ENCODE assay signal across 8 cellular contexts in genomic region chr20:50510706-50511401, GRCh38. TPM values are rescaled to one million over a fixed set of nuclear protein-coding genes. Genes with fewer than 3 reads are reported as not detected.
DNase-seq lines count a peak whose midpoint lies in the region; ATAC-seq, FAIRE-seq and TF ChIP-seq lines count a peak whose summit lies in the region.

No MANE protein-coding gene starts in this region.

- no peaks in the 10 kb centered on the region for H3K27me3 Mint-ChIP-seq in activated CD4-positive, alpha-beta memory T cell treated with anti-CD3 and anti-CD28 coated beads, Interleukin-2, amount 10 ng/mL, durations not matched to agents 7 days and 5 days

- peak overlapping the region; percentile 81 for H3K27ac Mint-ChIP-seq in activated CD4-positive, alpha-beta memory T cell treated with anti-CD3 and anti-CD28 coated beads, Interleukin-2, amount 10 ng/mL, durations not matched to agents 7 days and 5 days

- peak overlapping the region; percentile 83 for H3K4me3 ChIP-seq in BLaER1
- peak overlapping the region; percentile 93 for H3K4me3 ChIP-seq in fibroblast of the aortic adventitia (ENCODE audit: low read depth, low read length)
- peak overlapping the region; percentile 83 for H3K4me3 ChIP-seq in parathyroid adenoma (ENCODE audit: low read depth, low read length)

- TF ChIP-seq CTCF in fibroblast of the aortic adventitia (IDR thresholded peaks at IDR 0.05; ENCODE audit: insufficient read depth, low read length) (no peak), parathyroid adenoma (IDR thresholded peaks at IDR 0.05) (no peak)

- H3K4me1 Mint-ChIP-seq in activated CD4-positive, alpha-beta memory T cell treated with anti-CD3 and anti-CD28 coated beads, Interleukin-2, amount 10 ng/mL, durations not matched to agents 7 days and 5 days = peaks cover 48% of the 10 kb centered on the region

- H3K9me3 Mint-ChIP-seq in activated CD4-positive, alpha-beta memory T cell treated with anti-CD3 and anti-CD28 coated beads, Interleukin-2, amount 10 ng/mL, durations not matched to agents 7 days and 5 days = no peaks in the 10 kb centered on the region

- H3K36me3 ChIP-seq in BLaER1 (peaks cover 15% of the 10 kb centered on the region), parathyroid adenoma (ENCODE audit: control insufficient read depth, insufficient read depth, low read length) (no peaks in the 10 kb centered on the region)

- H2AFZ ChIP-seq in parathyroid adenoma = peak overlapping the region; percentile 72

- peak overlapping the region; percentile 94 for H3K27ac ChIP-seq in BLaER1
- peak overlapping the region; percentile 69 for H3K27ac ChIP-seq in parathyroid adenoma

- H3K4me1 ChIP-seq in BLaER1 (peaks cover 50% of the 10 kb centered on the region), parathyroid adenoma (peaks cover 10% of the 10 kb centered on the region)

- peaks cover 37% of the 10 kb centered on the region for H3K36me3 Mint-ChIP-seq in activated CD4-positive, alpha-beta memory T cell treated with anti-CD3 and anti-CD28 coated beads, Interleukin-2, amount 10 ng/mL, durations not matched to agents 7 days and 5 days (ENCODE audit: low read depth)

- ATAC-seq in HG02943 (IDR thresholded peaks at IDR 0.05; ENCODE audit: low read depth, unreplicated experiment) (peak; percentile 5), HG02763 (IDR thresholded peaks at IDR 0.05; ENCODE audit: unreplicated experiment) (no peak)

- H3K4me2 ChIP-seq in BLaER1 (peak overlapping the region; percentile 97), parathyroid adenoma (ENCODE audit: low read length) (peak overlapping the region; percentile 73)

- POLR2A ChIA-PET in activated CD4-positive, alpha-beta memory T cell treated with anti-CD3 and anti-CD28 coated beads, Interleukin-2, amount 10 ng/mL, durations not matched to agents 7 days and 5 days (lab: Charles Lee) = interaction anchor here (0.6 to 13.9 kb wide), 28 partner anchors 8 to 1342 kb away, joined by 3 to 209 read pairs (median 4); partner anchors contain the start of genes ADNP, CEBPB, DPM1 and MOCS3

- peak; percentile 28 for DNase-seq in activated CD4-positive, alpha-beta memory T cell treated with anti-CD3 and anti-CD28 coated beads, Interleukin-2, amount 10 ng/mL, durations not matched to agents 7 days and 5 days
- DNase-seq in fibroblast of the aortic adventitia (ENCODE audit: low read depth) (no peak), frontal cortex (ENCODE audit: low spot score in 2 of 2) (no peak), NCI-H1930 (lab: John Stamatoyannopoulos, UW) (no peak)

- H4K20me1 ChIP-seq in BLaER1 = peaks cover 55% of the 10 kb centered on the region

- CTCF ChIA-PET in activated CD4-positive, alpha-beta memory T cell treated with anti-CD3 and anti-CD28 coated beads, Interleukin-2, amount 10 ng/mL, durations not matched to agents 7 days and 5 days (lab: Charles Lee) = interaction anchor here (0.9 to 5.5 kb wide), 12 partner anchors 9 to 69 kb away, joined by 3 to 22 read pairs (median 4); no protein-coding TSS in a partner anchor

- H3K9me3 ChIP-seq in BLaER1 (no peaks in the 10 kb centered on the region), parathyroid adenoma (ENCODE audit: control insufficient read depth, low read length) (no peaks in the 10 kb centered on the region)

- peak overlapping the region; percentile 91 for H3K4me3 Mint-ChIP-seq in activated CD4-positive, alpha-beta memory T cell treated with anti-CD3 and anti-CD28 coated beads, Interleukin-2, amount 10 ng/mL, durations not matched to agents 7 days and 5 days

- H3K9ac ChIP-seq in BLaER1 = peak overlapping the region; percentile 93
- H3K9ac ChIP-seq in parathyroid adenoma = peak overlapping the region; percentile 41

- FAIRE-seq in frontal cortex (lab: Jason Lieb, UNC) = no peak

- H3K27me3 ChIP-seq in BLaER1 (no peaks in the 10 kb centered on the region), parathyroid adenoma (ENCODE audit: control insufficient read depth, insufficient read depth, low read length) (no peaks in the 10 kb centered on the region)

- peaks cover 46% of the 10 kb centered on the region for H3K79me2 ChIP-seq in parathyroid adenoma

RNA-seq across cellular contexts. Expression of gene PTPN1, which starts 0.7 kb away (rescaled TPM):
- total RNA-seq in activated CD4-positive, alpha-beta memory T cell treated with anti-CD3 and anti-CD28 coated beads, Interleukin-2, amount 10 ng/mL, durations not matched to agents 7 days and 5 days = 10 to 100 TPM; 79.6 to 80.5 TPM
- total RNA-seq in fibroblast of the aortic adventitia (ENCODE audit: low replicate concordance) (19.9 and 32.4 TPM in 2 replicates), frontal cortex (15.9 TPM)
